In the genomic region with DNA sequence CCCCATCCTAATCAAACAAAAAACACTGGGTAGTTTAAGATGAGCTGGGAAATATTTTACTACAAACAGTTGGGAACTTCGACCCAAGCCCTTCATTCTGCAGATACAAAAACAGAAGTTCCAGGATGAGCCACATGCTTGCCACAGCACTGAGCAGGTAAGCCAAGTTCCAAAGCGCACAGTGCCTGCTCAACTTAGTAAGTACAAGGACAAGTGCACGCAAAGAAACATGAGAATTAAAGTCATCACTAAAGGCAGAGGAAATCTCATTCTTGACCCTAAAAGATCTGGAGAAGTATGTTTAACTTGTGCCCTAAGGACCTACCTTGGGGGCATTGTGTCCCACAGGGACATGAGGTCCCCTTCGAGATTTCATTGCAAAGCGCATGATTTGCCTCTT, we compare ENCODE assay signal across 8 cellular contexts.
A peak's percentile ranks its signal among the peaks of the same experiment; 100 is the strongest.
DNase-seq lines count a peak whose midpoint lies in the region; ATAC-seq and TF ChIP-seq lines count a peak whose summit lies in the region.

No MANE protein-coding gene starts in this region.

- H3K4me3 ChIP-seq in choroid plexus epithelial cell (ENCODE audit: low read depth, low read length): peak overlapping the region; percentile 79

- no peak for TF ChIP-seq CTCF in choroid plexus epithelial cell (conservative IDR thresholded peaks at IDR 0.05; ENCODE audit: low read depth, low read length)

- DNase-seq in GM03348 (ENCODE audit: low spot score): peak; percentile 30
- DNase-seq in NAMALWA (ENCODE audit: low spot score): peak; percentile 57
- DNase-seq in choroid plexus epithelial cell (ENCODE audit: low read depth): peak; percentile 58
- DNase-seq in midbrain (lab: John Stamatoyannopoulos, UW): peak; percentile 6

- no peak for ATAC-seq in HG03135 (IDR thresholded peaks at IDR 0.05; ENCODE audit: unreplicated experiment)
- no peak for ATAC-seq in GM21381 (IDR thresholded peaks at IDR 0.05; ENCODE audit: unreplicated experiment)
- ATAC-seq in HG03097 (IDR thresholded peaks at IDR 0.05; ENCODE audit: low FRiP score, unreplicated experiment): no peak
- no peak for ATAC-seq in HG02885 (IDR thresholded peaks at IDR 0.05; ENCODE audit: poor library complexity, unreplicated experiment)

Comparison
In these comparisons a context has a peak if more than half of its experiments do, and no peak if none do; other contexts are left out.
1. DNase-seq: peak in every context shown above with its lines; median percentile 58 in choroid plexus epithelial cell; 57 in NAMALWA; 30 in GM03348; 6 in midbrain.